In the genomic region with DNA sequence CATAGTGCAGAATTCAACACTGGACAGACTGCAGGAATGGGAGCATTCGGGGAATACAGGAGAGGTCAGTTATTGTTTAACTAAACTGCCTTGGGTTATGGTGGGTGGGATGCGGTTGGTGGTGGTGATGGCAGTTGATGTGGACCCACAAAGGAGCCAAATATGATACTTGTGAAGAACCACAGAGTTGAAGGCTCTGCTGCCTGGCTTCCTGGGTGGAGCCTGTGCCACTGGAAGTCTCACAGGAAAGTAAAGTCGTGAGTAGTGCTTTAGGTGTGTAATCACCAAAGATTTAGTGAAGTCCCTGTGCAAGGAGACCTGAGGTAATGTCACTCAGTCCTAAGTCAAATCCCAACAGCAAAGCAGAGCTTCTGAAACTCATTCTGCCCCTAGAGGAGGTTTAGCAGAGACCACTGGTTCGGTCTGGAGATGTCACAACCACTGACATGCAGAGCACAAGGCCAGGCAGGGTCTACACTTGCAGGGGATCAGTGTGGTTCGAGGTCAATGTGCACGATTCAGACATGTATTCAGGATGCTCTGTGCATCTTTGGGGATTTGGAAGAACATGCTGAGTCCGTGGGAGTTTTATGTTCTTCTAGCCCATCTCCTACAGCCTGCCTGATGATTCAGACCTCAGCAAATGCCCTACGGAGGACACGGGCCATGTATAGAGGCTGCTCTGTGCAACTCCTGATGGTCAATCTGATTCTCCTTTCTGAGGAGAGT, we compare ENCODE assay signal across 1 cellular context.
TF ChIP-seq lines count a peak whose summit lies in the region.

No MANE protein-coding gene starts in this region.

TF ChIP-seq in IMR-90, 13 proteins besides CTCF, POLR2A, EP300 and RAD21:
- TF ChIP-seq, protein P1, sequence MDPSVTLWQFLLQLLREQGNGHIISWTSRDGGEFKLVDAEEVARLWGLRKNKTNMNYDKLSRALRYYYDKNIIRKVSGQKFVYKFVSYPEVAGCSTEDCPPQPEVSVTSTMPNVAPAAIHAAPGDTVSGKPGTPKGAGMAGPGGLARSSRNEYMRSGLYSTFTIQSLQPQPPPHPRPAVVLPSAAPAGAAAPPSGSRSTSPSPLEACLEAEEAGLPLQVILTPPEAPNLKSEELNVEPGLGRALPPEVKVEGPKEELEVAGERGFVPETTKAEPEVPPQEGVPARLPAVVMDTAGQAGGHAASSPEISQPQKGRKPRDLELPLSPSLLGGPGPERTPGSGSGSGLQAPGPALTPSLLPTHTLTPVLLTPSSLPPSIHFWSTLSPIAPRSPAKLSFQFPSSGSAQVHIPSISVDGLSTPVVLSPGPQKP (IDR thresholded peaks at IDR 0.05; ENCODE audit: borderline replicate concordance, low read depth, low read length) = no peak
- TF ChIP-seq RCOR1 (IDR thresholded peaks at IDR 0.05; ENCODE audit: insufficient replicate concordance, low read length) (no peak), SMC3 (IDR thresholded peaks at IDR 0.05; ENCODE audit: low read depth, low read length) (no peak), RFX5 (IDR thresholded peaks at IDR 0.05; ENCODE audit: low read depth, low read length) (no peak), MAZ (IDR thresholded peaks at IDR 0.05; ENCODE audit: borderline replicate concordance, low read depth, low read length) (no peak), NFE2L2 (IDR thresholded peaks at IDR 0.05; ENCODE audit: low read depth, low read length) (no peak), MXI1 (IDR thresholded peaks at IDR 0.05; ENCODE audit: borderline replicate concordance, low read depth, low read length) (no peak), CEBPB (IDR thresholded peaks at IDR 0.05; ENCODE audit: low read depth, low read length) (no peak), FOS (IDR thresholded peaks at IDR 0.05; ENCODE audit: low read depth, low read length) (no peak), MAFK (IDR thresholded peaks at IDR 0.05; ENCODE audit: low read depth, low read length) (no peak), BHLHE40 (IDR thresholded peaks at IDR 0.05; ENCODE audit: low read depth, low read length) (no peak), CHD1 (IDR thresholded peaks at IDR 0.05; ENCODE audit: low read depth, low read length) (no peak)
- TF ChIP-seq, protein P2, sequence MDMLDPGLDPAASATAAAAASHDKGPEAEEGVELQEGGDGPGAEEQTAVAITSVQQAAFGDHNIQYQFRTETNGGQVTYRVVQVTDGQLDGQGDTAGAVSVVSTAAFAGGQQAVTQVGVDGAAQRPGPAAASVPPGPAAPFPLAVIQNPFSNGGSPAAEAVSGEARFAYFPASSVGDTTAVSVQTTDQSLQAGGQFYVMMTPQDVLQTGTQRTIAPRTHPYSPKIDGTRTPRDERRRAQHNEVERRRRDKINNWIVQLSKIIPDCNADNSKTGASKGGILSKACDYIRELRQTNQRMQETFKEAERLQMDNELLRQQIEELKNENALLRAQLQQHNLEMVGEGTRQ (IDR thresholded peaks at IDR 0.05; ENCODE audit: low read depth, low read length) = no peak
